Comparison of ENCODE assay signal across 18 cellular contexts in genomic region chr2:54687595-54688152, GRCh38.
"Had no signal": no experiment of that assay in that cellular context is flagged by ENCODE, and none has a peak within 500 bp of the region (broad histone marks: within the 10 kb centered on the region; RNA-seq: fewer than 3 reads in every experiment).

No MANE protein-coding gene starts in this region.

- H3K27ac Mint-ChIP-seq: activated CD4-positive, alpha-beta memory T cell treated with anti-CD3 and anti-CD28 coated beads, Interleukin-2, amount 10 ng/mL, durations not matched to agents 7 days and 5 days; activated T-helper 2 cell treated with anti-CD3 and anti-CD28 coated beads, Interferon-gamma antibody, Interleukin-2, Interleukin-4, amounts not matched to agents 10 μg/mL and 5 μg/mL and 100 μg/mL, durations not matched to agents 14 hours and 24 hours and 36 hours had no signal

- DNase-seq: activated CD4-positive, alpha-beta memory T cell treated with anti-CD3 and anti-CD28 coated beads, Interleukin-2, amount 10 ng/mL, durations not matched to agents 7 days and 5 days; activated CD4-positive, CD25-positive, alpha-beta regulatory T cell treated with anti-CD3 and anti-CD28 coated beads, Interleukin-2, amount 50 U/mL, for 72 hours; activated naive CD4-positive, alpha-beta T cell treated with anti-CD3 and anti-CD28 coated beads, Interleukin-2, amount 50 U/mL, for 16 hours; amygdala; body of pancreas; caudate nucleus; esophagus squamous epithelium; naive thymus-derived CD4-positive, alpha-beta T cell; ovary; sigmoid colon; stimulated activated CD4-positive, alpha-beta T cell treated with anti-CD3 and anti-CD28 coated beads, Interleukin-1b, Interleukin-23, amount 100 ng/mL, for 48 hours; tibial artery had no signal

- ATAC-seq: body of pancreas; left lobe of liver; naive thymus-derived CD4-positive, alpha-beta T cell had no signal

- H3K4me3 Mint-ChIP-seq: activated CD4-positive, alpha-beta memory T cell treated with anti-CD3 and anti-CD28 coated beads, Interleukin-2, amount 10 ng/mL, durations not matched to agents 7 days and 5 days had no signal

- FAIRE-seq: colon, endothelial cell of umbilical vein, keratinocyte, urothelium cell line had no signal

- H3K9me3 Mint-ChIP-seq: activated CD4-positive, alpha-beta memory T cell treated with anti-CD3 and anti-CD28 coated beads, Interleukin-2, amount 10 ng/mL, durations not matched to agents 7 days and 5 days; activated T-helper 2 cell treated with anti-CD3 and anti-CD28 coated beads, Interferon-gamma antibody, Interleukin-2, Interleukin-4, amounts not matched to agents 10 μg/mL and 5 μg/mL and 100 μg/mL, durations not matched to agents 14 hours and 24 hours and 36 hours had no signal
